In genomic region chr1:156149374-156150106, GRCh38 we compare ENCODE assay signal across 1 cellular context.
A peak's percentile ranks its signal among the peaks of the same experiment; 100 is the strongest.
TF ChIP-seq lines count a peak whose summit lies in the region.

No MANE protein-coding gene starts in this region.

TF ChIP-seq in GM12878, 131 proteins besides CTCF, POLR2A, EP300 and RAD21 (continued from another document and continues in another):
- no peak for TF ChIP-seq ZNF274 (IDR thresholded peaks at IDR 0.05; ENCODE audit: insufficient read depth, insufficient read length)
- no peak; the same call in 1 of the 2 replicates for TF ChIP-seq SMAD5 (IDR thresholded peaks at IDR 0.05; ENCODE audit: low read depth)
- no peak for TF ChIP-seq ZNF24 (IDR thresholded peaks at IDR 0.05)
- no peak for TF ChIP-seq RUNX3 (IDR thresholded peaks at IDR 0.05; ENCODE audit: low read length)
- TF ChIP-seq BHLHE40 (IDR thresholded peaks at IDR 0.05; ENCODE audit: borderline replicate concordance in 1 of 2, low read depth in 2 of 2, low read length in 1 of 2): peak; percentile 65 to 72; a peak in 3 of 4 replicates
- peak; percentile 73 for TF ChIP-seq NR2F1 (conservative IDR thresholded peaks at IDR 0.05)
- TF ChIP-seq EGR1 (IDR thresholded peaks at IDR 0.05; ENCODE audit: borderline replicate concordance in 1 of 2, low read depth in 2 of 2, low read length in 2 of 2): no peak
- peak; percentile 99 for TF ChIP-seq POU2F2 (IDR thresholded peaks at IDR 0.05; ENCODE audit: borderline replicate concordance, low read depth, low read length)
- TF ChIP-seq ZZZ3 (IDR thresholded peaks at IDR 0.05; ENCODE audit: control insufficient read depth, insufficient read length, low read depth): no peak
- peak; percentile 67; the same call in 1 of the 2 replicates for TF ChIP-seq CBFB (IDR thresholded peaks at IDR 0.05; ENCODE audit: low read depth)
- no peak for TF ChIP-seq BCL11A (IDR thresholded peaks at IDR 0.05; ENCODE audit: low read depth, low read length)
- TF ChIP-seq SUZ12 (IDR thresholded peaks at IDR 0.05; ENCODE audit: unreplicated experiment): no peak
- TF ChIP-seq CHD4 (IDR thresholded peaks at IDR 0.05): no peak
- TF ChIP-seq PAX5 (IDR thresholded peaks at IDR 0.05; ENCODE audit: borderline replicate concordance, low read depth, low read length): peak; percentile 48; the same call in 1 of the 2 replicates
- TF ChIP-seq NKRF (conservative IDR thresholded peaks at IDR 0.05): no peak; the same call in 1 of the 2 replicates
- TF ChIP-seq CHD1 (IDR thresholded peaks at IDR 0.05; ENCODE audit: low read depth, low read length): no peak
- peak; percentile 66; the same call in 1 of the 2 replicates for TF ChIP-seq NBN (IDR thresholded peaks at IDR 0.05)
- no peak for TF ChIP-seq RCOR1 (conservative IDR thresholded peaks at IDR 0.05; ENCODE audit: low read depth, low read length)
- no peak for TF ChIP-seq PAX8 (IDR thresholded peaks at IDR 0.05)
- TF ChIP-seq PBX3 (IDR thresholded peaks at IDR 0.05; ENCODE audit: insufficient replicate concordance, low read depth, low read length): no peak
- no peak for TF ChIP-seq ELK1 (IDR thresholded peaks at IDR 0.05; ENCODE audit: low read depth, low read length)
- no peak for TF ChIP-seq NFIC (IDR thresholded peaks at IDR 0.05; ENCODE audit: low read depth, low read length)
- no peak for TF ChIP-seq BACH1 (IDR thresholded peaks at IDR 0.05; ENCODE audit: borderline replicate concordance)
- no peak for TF ChIP-seq E4F1 (IDR thresholded peaks at IDR 0.05; ENCODE audit: borderline replicate concordance, partially characterized antibody)
- TF ChIP-seq NRF1 (conservative IDR thresholded peaks at IDR 0.05; ENCODE audit: low read depth, low read length): no peak
- no peak for TF ChIP-seq ZNF207 (IDR thresholded peaks at IDR 0.05; ENCODE audit: borderline replicate concordance)
- no peak for TF ChIP-seq SMC3 (IDR thresholded peaks at IDR 0.05; ENCODE audit: borderline replicate concordance, low read length)
- peak; percentile 63 to 68; a peak in 2 of 4 replicates for TF ChIP-seq IKZF2 (IDR thresholded peaks at IDR 0.05)
- TF ChIP-seq RB1 (IDR thresholded peaks at IDR 0.05; ENCODE audit: borderline replicate concordance): no peak
- TF ChIP-seq KLF5 (IDR thresholded peaks at IDR 0.05; ENCODE audit: partially characterized antibody): peak; percentile 95
- peak; percentile 77; the same call in 1 of the 2 replicates for TF ChIP-seq BMI1 (IDR thresholded peaks at IDR 0.05; ENCODE audit: borderline replicate concordance)
- no peak for TF ChIP-seq ATF2 (IDR thresholded peaks at IDR 0.05; ENCODE audit: low read length)
- no peak for TF ChIP-seq KDM1A (IDR thresholded peaks at IDR 0.05; ENCODE audit: borderline replicate concordance)
- no peak for TF ChIP-seq NFXL1 (IDR thresholded peaks at IDR 0.05; ENCODE audit: borderline replicate concordance)
- TF ChIP-seq IRF3 (IDR thresholded peaks at IDR 0.05): no peak
- TF ChIP-seq ZNF687 (IDR thresholded peaks at IDR 0.05): no peak
- no peak for TF ChIP-seq BCL3 (IDR thresholded peaks at IDR 0.05; ENCODE audit: borderline replicate concordance, insufficient read depth, low read depth, low read length, poor library complexity, severe bottlenecking)
- no peak for TF ChIP-seq TBL1XR1 (IDR thresholded peaks at IDR 0.05; ENCODE audit: low read depth, low read length)
- no peak for TF ChIP-seq YY1 (IDR thresholded peaks at IDR 0.05; ENCODE audit: low read depth, low read length)
- TF ChIP-seq GATAD2B (conservative IDR thresholded peaks at IDR 0.05; ENCODE audit: low read depth): peak; percentile 62
- peak; percentile 76 for TF ChIP-seq MLLT1 (IDR thresholded peaks at IDR 0.05)
- no peak for TF ChIP-seq RELA (IDR thresholded peaks at IDR 0.05; ENCODE audit: borderline replicate concordance, partially characterized antibody)
- TF ChIP-seq CREB1 (IDR thresholded peaks at IDR 0.05; ENCODE audit: low read depth): no peak
- no peak for TF ChIP-seq NFYA (IDR thresholded peaks at IDR 0.05; ENCODE audit: borderline replicate concordance, low read depth, low read length)
- TF ChIP-seq ATF7 (IDR thresholded peaks at IDR 0.05; ENCODE audit: low read depth): peak; percentile 89
